Comparison of ENCODE assay signal across 33 cellular contexts in the genomic region with DNA sequence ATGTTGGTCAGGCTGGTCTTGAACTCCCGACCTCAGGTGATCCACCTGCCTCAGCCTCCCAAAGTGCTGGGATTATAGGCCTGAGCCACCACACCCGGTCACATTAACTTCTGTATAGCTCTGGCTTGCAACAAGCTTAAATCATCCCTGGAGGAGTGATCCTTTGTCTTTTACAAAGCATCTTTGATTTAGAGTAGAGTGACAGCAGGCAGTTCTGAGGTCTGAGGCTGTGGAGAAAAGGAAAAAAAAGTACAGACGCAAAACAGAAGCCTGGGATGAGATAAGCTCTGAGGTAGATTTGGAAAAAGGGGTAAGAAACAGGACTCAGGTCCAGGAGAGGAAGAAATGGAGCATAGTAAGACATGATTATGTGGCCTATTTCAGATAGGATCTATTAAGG.
"Had no signal": no experiment of that assay in that cellular context is flagged by ENCODE, and none has a peak within 500 bp of the region (broad histone marks: within the 10 kb centered on the region; RNA-seq: fewer than 3 reads in every experiment).

No MANE protein-coding gene starts in this region.

- H3K27ac Mint-ChIP-seq: activated CD4-positive, alpha-beta T cell treated with anti-CD3 and anti-CD28 coated beads, Interleukin-2, amount 10 ng/mL, durations not matched to agents 24 days and 14 days; activated CD8-positive, alpha-beta T cell treated with anti-CD3 and anti-CD28 coated beads for 36 hours; activated naive CD4-positive, alpha-beta T cell treated with anti-CD3 and anti-CD28 coated beads, Interleukin-2, amount 50 U/mL, for 72 hours; activated T-cell treated with anti-CD3 and anti-CD28 coated beads, Interleukin-2, amount 50 U/mL, for 72 hours; activated T-helper 17 cell treated with anti-CD3 and anti-CD28 coated beads, Interleukin-2, amount 50 U/mL, for 72 hours had no signal

- H3K9me3 ChIP-seq: adrenal gland, breast epithelium had no signal

- H2AFZ ChIP-seq: PC-9 had no signal

- H3K4me1 ChIP-seq: breast epithelium had no signal

- H3K27ac ChIP-seq: breast epithelium, RWPE1 had no signal

- H3K4me1 Mint-ChIP-seq: activated T-helper 17 cell treated with anti-CD3 and anti-CD28 coated beads, Interleukin-2, amount 50 U/mL, for 72 hours had no signal

- H3K9me3 Mint-ChIP-seq: activated CD4-positive, alpha-beta T cell treated with anti-CD3 and anti-CD28 coated beads, Interleukin-2, amount 10 ng/mL, durations not matched to agents 24 days and 14 days; activated CD8-positive, alpha-beta T cell treated with anti-CD3 and anti-CD28 coated beads for 36 hours; activated naive CD4-positive, alpha-beta T cell treated with anti-CD3 and anti-CD28 coated beads, Interleukin-2, amount 50 U/mL, for 72 hours; activated T-cell treated with anti-CD3 and anti-CD28 coated beads, Interleukin-2, amount 50 U/mL, for 72 hours; activated T-helper 17 cell treated with anti-CD3 and anti-CD28 coated beads, Interleukin-2, amount 50 U/mL, for 72 hours had no signal

- FAIRE-seq: astrocyte, RCC 7860 had no signal

- H3K4me3 ChIP-seq: adrenal gland, body of pancreas, breast epithelium, PC-9 had no signal

- H3K36me3 ChIP-seq: adrenal gland, breast epithelium had no signal

- ATAC-seq: activated CD8-positive, alpha-beta T cell treated with anti-CD3 and anti-CD28 coated beads for 36 hours; activated naive CD4-positive, alpha-beta T cell treated with anti-CD3 and anti-CD28 coated beads, Interleukin-2, amount 50 U/mL, for 72 hours; activated T-cell treated with anti-CD3 and anti-CD28 coated beads, Interleukin-2, amount 50 U/mL, for 72 hours; activated T-helper 17 cell treated with anti-CD3 and anti-CD28 coated beads, Interleukin-2, amount 50 U/mL, for 72 hours; body of pancreas; Right ventricle myocardium inferior had no signal

- H3K4me3 Mint-ChIP-seq: activated CD4-positive, alpha-beta T cell treated with anti-CD3 and anti-CD28 coated beads, Interleukin-2, amount 10 ng/mL, durations not matched to agents 24 days and 14 days; activated CD8-positive, alpha-beta T cell treated with anti-CD3 and anti-CD28 coated beads for 36 hours; activated T-cell treated with anti-CD3 and anti-CD28 coated beads, Interleukin-2, amount 50 U/mL, for 72 hours; activated T-helper 17 cell treated with anti-CD3 and anti-CD28 coated beads, Interleukin-2, amount 50 U/mL, for 72 hours had no signal

- H3K36me3 Mint-ChIP-seq: activated naive CD4-positive, alpha-beta T cell treated with anti-CD3 and anti-CD28 coated beads, Interleukin-2, amount 50 U/mL, for 72 hours had no signal

- H3K4me2 ChIP-seq: PC-9 had no signal

- DNase-seq: activated CD4-positive, alpha-beta T cell treated with anti-CD3 and anti-CD28 coated beads, Interleukin-2, amount 10 ng/mL, durations not matched to agents 24 days and 14 days; activated CD4-positive, alpha-beta T cell treated with anti-CD3 and anti-CD28 coated beads, Interleukin-2, amount 50 U/mL, for 4 hours; activated CD8-positive, alpha-beta T cell treated with anti-CD3 and anti-CD28 coated beads for 36 hours; activated effector memory CD4-positive, alpha-beta T cell treated with anti-CD3 and anti-CD28 coated beads, Interleukin-2, amount 50 U/mL, for 16 hours; activated naive CD4-positive, alpha-beta T cell treated with Interleukin-2 at 50 U/mL for 16 hours; activated T-cell treated with anti-CD3 and anti-CD28 coated beads, Interleukin-2, amount 50 U/mL, for 1 hour; activated T-cell treated with anti-CD3 and anti-CD28 coated beads, Interleukin-2, amount 50 U/mL, for 72 hours; adrenal gland; body of pancreas; Karpas-422; KBM-7; NCI-H1105; NCI-H1417 treated with DMSO at 0.1 percent for 48 hours; NCI-H187 treated with DMSO at 0.1 percent for 48 hours; NCI-H2081; NCI-H2171 treated with DMSO at 0.1 percent for 48 hours; NCI-H2227 treated with DMSO at 0.1 percent for 48 hours; NCI-H446; NCI-H510A treated with DMSO at 0.1 percent for 48 hours; NCI-H69; PC-9; SIG-M5; SW 1271; T-helper 1 cell; T-helper 2 cell; T-helper 9 cell had no signal

- H3K27me3 ChIP-seq: adrenal gland, body of pancreas, breast epithelium had no signal
